12 cellular contexts compared by ENCODE assay signal in the genomic region with DNA sequence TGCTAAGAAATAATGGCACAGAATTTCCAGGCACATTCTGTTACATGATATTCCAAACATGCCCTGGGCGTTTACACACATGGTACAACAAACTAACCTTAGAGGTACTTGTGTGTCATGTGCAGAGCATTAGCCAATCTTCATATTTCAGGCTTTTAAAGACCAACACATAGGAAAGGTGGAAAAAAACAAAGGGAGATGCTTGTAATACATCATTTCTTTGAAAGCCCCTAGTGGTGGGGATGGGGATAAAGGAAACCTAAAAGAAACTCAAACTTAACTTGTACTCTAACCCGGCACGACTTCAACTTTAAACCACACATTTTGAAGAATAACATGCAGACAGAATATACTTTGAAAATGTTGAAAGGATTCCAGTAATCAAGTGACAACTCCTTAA.
DNase-seq lines count a peak whose midpoint lies in the region; ATAC-seq, FAIRE-seq and TF ChIP-seq lines count a peak whose summit lies in the region.
"Had no signal": no experiment of that assay in that cellular context is flagged by ENCODE, and none has a peak within 500 bp of the region (broad histone marks: within the 10 kb centered on the region; RNA-seq: fewer than 3 reads in every experiment).

No MANE protein-coding gene starts in this region.

- H2AFZ ChIP-seq in K562 (ENCODE audit: low read depth, low read length), result no peak overlapping the region

- no peak overlapping the region for H3K4me3 Mint-ChIP-seq in mesothelial cell of epicardium
- H3K4me3 Mint-ChIP-seq: activated naive CD4-positive, alpha-beta T cell treated with anti-CD3 and anti-CD28 coated beads, Interleukin-2, amount 10 ng/mL, durations not matched to agents 7 days and 5 days had no signal

- DNase-seq in NB4 (ENCODE audit: low read depth) (peak; percentile 32), K562 (ENCODE audit: extremely low read depth in 1 of 4, low spot score in 3 of 4) (peak in 3 of 4 experiments; percentile 0 to 6 (median 5)), mesothelial cell of epicardium (ENCODE audit: low spot score in 2 of 2, unreplicated experiment in 2 of 2) (no peak), NCI-H1417 (lab: John Stamatoyannopoulos, UW) (no peak)
- DNase-seq: activated CD4-positive, CD25-positive, alpha-beta regulatory T cell; activated naive CD4-positive, alpha-beta T cell treated with anti-CD3 and anti-CD28 coated beads, Interleukin-2, amount 10 ng/mL, durations not matched to agents 7 days and 5 days; left cardiac atrium; NK-92 treated with Interleukin-12 subunit alpha and Interleukin-12 subunit beta, amount 100 ng/mL, for 24 hours had no signal

- H3K4me2 ChIP-seq in K562 (ENCODE audit: insufficient read depth, low read length), result no peak overlapping the region

- H3K79me2 ChIP-seq in K562 (ENCODE audit: control insufficient read depth, insufficient read depth, low read length), result no peaks in the 10 kb centered on the region

- in situ Hi-C loops in K562 (cut with MboI), result no loop called here

- H3K27ac ChIP-seq in K562 (ENCODE audit: extremely low read depth, low read depth, low read length), result no peak overlapping the region

- H3K36me3 Mint-ChIP-seq in mesothelial cell of epicardium, result peaks cover 2% of the 10 kb centered on the region
- H3K36me3 Mint-ChIP-seq: activated naive CD4-positive, alpha-beta T cell treated with anti-CD3 and anti-CD28 coated beads, Interleukin-2, amount 10 ng/mL, durations not matched to agents 7 days and 5 days had no signal

- no peaks in the 10 kb centered on the region for H3K4me1 ChIP-seq in K562 (replicated peaks in 1 of 2; ENCODE audit: control insufficient read depth in 2 of 2, insufficient read depth in 2 of 2, low read length in 2 of 2)

- intact Hi-C loops in K562 (cut with micrococcal nuclease), result no loop called here

- no peak for FAIRE-seq in K562 (lab: Jason Lieb, UNC)
- FAIRE-seq: G401.6 had no signal

- no peaks in the 10 kb centered on the region for H4K20me1 ChIP-seq in K562 (replicated peaks; ENCODE audit: control insufficient read depth, insufficient read depth, low read length)

- H3K27ac Mint-ChIP-seq in mesothelial cell of epicardium, result no peak overlapping the region
- H3K27ac Mint-ChIP-seq: activated naive CD4-positive, alpha-beta T cell treated with anti-CD3 and anti-CD28 coated beads, Interleukin-2, amount 10 ng/mL, durations not matched to agents 7 days and 5 days had no signal

- POLR2A ChIA-PET in K562 (lab: Yijun Ruan, JAX), result no interaction called here

- H3K9me3 ChIP-seq in K562 (replicated peaks; ENCODE audit: control insufficient read depth, insufficient read depth, low read depth, low read length), result no peaks in the 10 kb centered on the region

- no peak overlapping the region for H3K4me3 ChIP-seq in NB4 (ENCODE audit: low read depth, low read length)
- H3K4me3 ChIP-seq in K562, result no peak overlapping the region

- TF ChIP-seq CTCF in GM12874 (IDR thresholded peaks at IDR 0.05; ENCODE audit: insufficient read depth, low read depth, low read length) (0 out of 2 replicates have a peak, but pooled peaks have one; percentile 5), NB4 (IDR thresholded peaks at IDR 0.05; ENCODE audit: low read depth, low read length) (peak; percentile 62), K562 (IDR thresholded peaks at IDR 0.05 in 2 of 3, conservative IDR thresholded peaks at IDR 0.05 in 1 of 3; ENCODE audit: insufficient read depth in 2 of 3, low read depth in 1 of 3, low read length in 3 of 3) (no peak), mesothelial cell of epicardium (IDR thresholded peaks at IDR 0.05; ENCODE audit: unreplicated experiment) (peak; percentile 70)

- H3K36me3 ChIP-seq in K562 (ENCODE audit: control insufficient read depth, insufficient read depth, low read length), result no peaks in the 10 kb centered on the region

- TF ChIP-seq EP300 in K562 (IDR thresholded peaks at IDR 0.05; ENCODE audit: low read length), result no peak

- CTCF ChIA-PET in K562 (lab: Yijun Ruan, JAX; ENCODE audit: low intra/inter-chr PET ratio), result no interaction called here

- H3K4me1 Mint-ChIP-seq in mesothelial cell of epicardium, result no peaks in the 10 kb centered on the region
- H3K4me1 Mint-ChIP-seq: activated naive CD4-positive, alpha-beta T cell treated with anti-CD3 and anti-CD28 coated beads, Interleukin-2, amount 10 ng/mL, durations not matched to agents 7 days and 5 days had no signal

- TF ChIP-seq RAD21 in K562 (CRISPR knock-in tag; conservative IDR thresholded peaks at IDR 0.05 in 1 of 2, IDR thresholded peaks at IDR 0.05 in 1 of 2), result no peak

- TF ChIP-seq POLR2A in NB4 (IDR thresholded peaks at IDR 0.05; ENCODE audit: extremely low read depth, insufficient read length), result no peak
- TF ChIP-seq POLR2A in K562 (conservative IDR thresholded peaks at IDR 0.05), result no peak

- no peaks in the 10 kb centered on the region for H3K9me1 ChIP-seq in K562 (ENCODE audit: control insufficient read depth, insufficient read depth, low read length)

- no peaks in the 10 kb centered on the region for H3K27me3 ChIP-seq in K562 (ENCODE audit: control insufficient read depth in 2 of 2, insufficient read depth in 2 of 2, low read length in 2 of 2)

- H3K27me3 Mint-ChIP-seq in mesothelial cell of epicardium (ENCODE audit: low read depth), result no peaks in the 10 kb centered on the region
- H3K27me3 Mint-ChIP-seq: activated naive CD4-positive, alpha-beta T cell treated with anti-CD3 and anti-CD28 coated beads, Interleukin-2, amount 10 ng/mL, durations not matched to agents 7 days and 5 days had no signal

- H3K9ac ChIP-seq in K562 (ENCODE audit: insufficient read depth in 1 of 2, low read depth in 2 of 2, low read length in 2 of 2), result no peak overlapping the region

- 9% methylated on average over 2 of the region's 3 CpGs for WGBS in K562 (ENCODE audit: insufficient coverage, low coverage, missing lambda C conversion rate)

- BruUV-seq in K562 (replicated peaks; lab: Mats Ljungman, UMichigan), result no TSS peak

- peaks cover 46% of the 10 kb centered on the region for H3K9me3 Mint-ChIP-seq in mesothelial cell of epicardium

- no peak for ATAC-seq in K562
- ATAC-seq in GM21619 (IDR thresholded peaks at IDR 0.05; ENCODE audit: unreplicated experiment), result no peak
- no peak for ATAC-seq in GM21528 (IDR thresholded peaks at IDR 0.05; ENCODE audit: low FRiP score, unreplicated experiment)
- ATAC-seq: left cardiac atrium had no signal

TF ChIP-seq in K562, 482 proteins besides CTCF, POLR2A, EP300 and RAD21:
- TF ChIP-seq POU5F1 (IDR thresholded peaks at IDR 0.05; ENCODE audit: borderline replicate concordance, low read depth, low read length, partially characterized antibody), result no peak
- TF ChIP-seq FUS (optimal IDR thresholded peaks at IDR 0.05; ENCODE audit: low read depth, low read length), result no peak
- no peak for TF ChIP-seq NFIC (IDR thresholded peaks at IDR 0.05)
- no peak for TF ChIP-seq ZSCAN32 (CRISPR knock-in tag; IDR thresholded peaks at IDR 0.05)
- TF ChIP-seq, protein P1, sequence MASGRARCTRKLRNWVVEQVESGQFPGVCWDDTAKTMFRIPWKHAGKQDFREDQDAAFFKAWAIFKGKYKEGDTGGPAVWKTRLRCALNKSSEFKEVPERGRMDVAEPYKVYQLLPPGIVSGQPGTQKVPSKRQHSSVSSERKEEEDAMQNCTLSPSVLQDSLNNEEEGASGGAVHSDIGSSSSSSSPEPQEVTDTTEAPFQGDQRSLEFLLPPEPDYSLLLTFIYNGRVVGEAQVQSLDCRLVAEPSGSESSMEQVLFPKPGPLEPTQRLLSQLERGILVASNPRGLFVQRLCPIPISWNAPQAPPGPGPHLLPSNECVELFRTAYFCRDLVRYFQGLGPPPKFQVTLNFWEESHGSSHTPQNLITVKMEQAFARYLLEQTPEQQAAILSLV (tag; IDR thresholded peaks at IDR 0.05), result no peak
- TF ChIP-seq TAF15 (IDR thresholded peaks at IDR 0.05; ENCODE audit: low read depth, low read length), result no peak
- TF ChIP-seq, protein P2, sequence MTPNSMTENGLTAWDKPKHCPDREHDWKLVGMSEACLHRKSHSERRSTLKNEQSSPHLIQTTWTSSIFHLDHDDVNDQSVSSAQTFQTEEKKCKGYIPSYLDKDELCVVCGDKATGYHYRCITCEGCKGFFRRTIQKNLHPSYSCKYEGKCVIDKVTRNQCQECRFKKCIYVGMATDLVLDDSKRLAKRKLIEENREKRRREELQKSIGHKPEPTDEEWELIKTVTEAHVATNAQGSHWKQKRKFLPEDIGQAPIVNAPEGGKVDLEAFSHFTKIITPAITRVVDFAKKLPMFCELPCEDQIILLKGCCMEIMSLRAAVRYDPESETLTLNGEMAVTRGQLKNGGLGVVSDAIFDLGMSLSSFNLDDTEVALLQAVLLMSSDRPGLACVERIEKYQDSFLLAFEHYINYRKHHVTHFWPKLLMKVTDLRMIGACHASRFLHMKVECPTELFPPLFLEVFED (CRISPR knock-in tag; conservative IDR thresholded peaks at IDR 0.05), result no peak
- TF ChIP-seq POLR3A (IDR thresholded peaks at IDR 0.05; ENCODE audit: borderline replicate concordance, extremely low read depth, insufficient read depth, insufficient read length), result no peak
- TF ChIP-seq CTBP1 (IDR thresholded peaks at IDR 0.05; ENCODE audit: borderline replicate concordance), result no peak
- TF ChIP-seq CBX5 (IDR thresholded peaks at IDR 0.05; ENCODE audit: borderline replicate concordance, low read depth), result no peak
- no peak for TF ChIP-seq TAF1 (IDR thresholded peaks at IDR 0.05; ENCODE audit: control insufficient read depth, extremely low read depth, insufficient read depth, low read length, severe bottlenecking)
- no peak for TF ChIP-seq JUN (IDR thresholded peaks at IDR 0.05; ENCODE audit: borderline replicate concordance, low read depth, low read length)
- no peak for TF ChIP-seq JUN (CRISPR knock-in tag; IDR thresholded peaks at IDR 0.05; ENCODE audit: borderline replicate concordance)
- no peak for TF ChIP-seq ELF1 (tag; IDR thresholded peaks at IDR 0.05)

Comparison
In these comparisons a context has a peak if more than half of its experiments do, and no peak if none do; other contexts are left out.
1. CTCF ChIP-seq: peak in GM12874 (single experiment), NB4 (single experiment) and mesothelial cell of epicardium (single experiment); none in K562 (0 of 3).
2. DNase-seq: peak in NB4 (single experiment) and K562 (3 of 4); none in mesothelial cell of epicardium (0 of 2) and NCI-H1417 (0 of 3).